In the genomic region with DNA sequence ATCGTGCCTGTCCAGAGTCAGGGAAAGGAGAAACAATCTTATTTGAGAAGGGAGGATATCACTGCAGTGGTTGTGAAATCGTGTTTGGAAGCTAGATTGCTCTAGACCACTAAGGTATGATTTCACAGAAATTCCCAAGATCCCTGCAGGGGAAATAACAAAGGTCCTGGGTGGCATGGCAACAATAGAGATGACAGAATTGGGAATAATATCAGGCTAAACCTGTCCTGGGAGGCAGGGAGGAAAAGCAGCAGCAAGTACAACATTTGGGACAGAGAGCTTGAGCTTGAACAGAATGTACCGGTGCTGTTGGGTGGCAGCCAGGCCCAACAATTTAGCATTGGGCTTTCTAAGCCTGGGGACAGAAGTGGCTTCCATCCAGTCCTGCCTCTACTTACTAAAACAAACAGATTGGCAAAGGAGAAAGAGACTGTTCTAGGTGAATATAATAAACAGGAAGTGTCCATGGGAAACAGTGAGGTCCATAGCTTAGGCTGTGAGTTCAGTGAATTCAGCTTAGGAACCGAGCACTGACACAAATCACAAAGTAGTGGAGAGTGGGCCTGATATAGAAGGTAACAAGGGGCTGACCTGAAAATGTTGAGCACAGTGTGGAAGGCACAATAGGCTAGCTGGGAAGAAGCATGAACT, we compare ENCODE assay signal across 11 cellular contexts. TPM values are rescaled to one million over a fixed set of nuclear protein-coding genes. Genes with fewer than 3 reads are reported as not detected.
DNase-seq lines count a peak whose midpoint lies in the region; ATAC-seq and TF ChIP-seq lines count a peak whose summit lies in the region.
"Had no signal": no experiment of that assay in that cellular context is flagged by ENCODE, and none has a peak within 500 bp of the region (broad histone marks: within the 10 kb centered on the region; RNA-seq: fewer than 3 reads in every experiment).

No MANE protein-coding gene starts in this region.

- intact Hi-C loops in PC-3 (cut with micrococcal nuclease) = no loop called here
- intact Hi-C loops in right lobe of liver (cut with DNase I) = no loop called here

- H3K27ac Mint-ChIP-seq in activated CD4-positive, alpha-beta memory T cell treated with anti-CD3 and anti-CD28 coated beads, Interleukin-2, amount 10 ng/mL, durations not matched to agents 7 days and 5 days = no peak overlapping the region
- H3K27ac Mint-ChIP-seq: activated CD8-positive, alpha-beta T cell treated with anti-CD3 and anti-CD28 coated beads, Interleukin-2, amount 10 ng/mL, durations not matched to agents 7 days and 5 days; GM23338 had no signal

- ATAC-seq in PC-3 (no peak), right lobe of liver (peak; percentile 39 to 76 (median 59))
- ATAC-seq: activated CD8-positive, alpha-beta T cell treated with anti-CD3 and anti-CD28 coated beads, Interleukin-2, amount 10 ng/mL, durations not matched to agents 7 days and 5 days; GM23338 had no signal

- H3K27me3 Mint-ChIP-seq in activated CD4-positive, alpha-beta memory T cell treated with anti-CD3 and anti-CD28 coated beads, Interleukin-2, amount 10 ng/mL, durations not matched to agents 7 days and 5 days = peaks cover 3% of the 10 kb centered on the region

- H3K9me3 ChIP-seq in PC-3 (ENCODE audit: low read length) (no peaks in the 10 kb centered on the region), right lobe of liver (no peaks in the 10 kb centered on the region), stomach smooth muscle (ENCODE audit: control insufficient read depth in 2 of 2, low read length in 2 of 2) (no peaks in the 10 kb centered on the region)

- no peak overlapping the region for H3K4me2 ChIP-seq in PC-3 (ENCODE audit: low read length)
- H3K4me2 ChIP-seq: GM23338 had no signal

- no peak for TF ChIP-seq POLR2A in right lobe of liver (IDR thresholded peaks at IDR 0.05)

- POLR2A ChIA-PET in PC-3 (lab: Charles Lee; ENCODE audit: unreplicated experiment) = interaction anchor here (0.5 kb wide), 1 partner anchor 13 kb away, joined by 4 read pairs; no protein-coding TSS in a partner anchor
- POLR2A ChIA-PET in activated CD4-positive, alpha-beta memory T cell treated with anti-CD3 and anti-CD28 coated beads, Interleukin-2, amount 10 ng/mL, durations not matched to agents 7 days and 5 days (lab: Charles Lee) = no interaction called here

- no peaks in the 10 kb centered on the region for H3K79me2 ChIP-seq in PC-3 (ENCODE audit: low read length)

- H4K20me1 ChIP-seq in PC-3 (ENCODE audit: low read length) = no peaks in the 10 kb centered on the region

- BruUV-seq in PC-3 (replicated peaks; lab: Mats Ljungman, UMichigan) = no TSS peak

- H3F3A ChIP-seq in PC-3 (ENCODE audit: low read length, unreplicated experiment) = no peaks in the 10 kb centered on the region

- H3K36me3 Mint-ChIP-seq in activated CD4-positive, alpha-beta memory T cell treated with anti-CD3 and anti-CD28 coated beads, Interleukin-2, amount 10 ng/mL, durations not matched to agents 7 days and 5 days (ENCODE audit: low read depth) = no peaks in the 10 kb centered on the region

- no peaks in the 10 kb centered on the region for H3K9me3 Mint-ChIP-seq in activated CD4-positive, alpha-beta memory T cell treated with anti-CD3 and anti-CD28 coated beads, Interleukin-2, amount 10 ng/mL, durations not matched to agents 7 days and 5 days
- H3K9me3 Mint-ChIP-seq: GM23338 had no signal

- H3K27me3 ChIP-seq in PC-3 (ENCODE audit: low read length) (no peaks in the 10 kb centered on the region), right lobe of liver (no peaks in the 10 kb centered on the region), stomach smooth muscle (ENCODE audit: control insufficient read depth in 1 of 2, insufficient read depth in 2 of 2, low read length in 2 of 2) (no peaks in the 10 kb centered on the region)
- H3K27me3 ChIP-seq: cardiac muscle cell had no signal

- H3K9ac ChIP-seq in PC-3 (ENCODE audit: low read length) (no peak overlapping the region), stomach smooth muscle (ENCODE audit: low read length in 2 of 2) (peak overlapping the region in 1 of 2 donors; percentile 6)

- no peak overlapping the region for H3K4me3 ChIP-seq in PC-3 (ENCODE audit: low read length)
- H3K4me3 ChIP-seq in choroid plexus epithelial cell (ENCODE audit: low read depth, low read length) = no peak overlapping the region
- H3K4me3 ChIP-seq in right lobe of liver = no peak overlapping the region
- H3K4me3 ChIP-seq in stomach smooth muscle (ENCODE audit: low read length in 2 of 2) = peak overlapping the region; percentile 5 to 30
- H3K4me3 ChIP-seq: cardiac muscle cell, GM23338 had no signal

- no peaks in the 10 kb centered on the region for H3K9me2 ChIP-seq in PC-3 (replicated peaks; ENCODE audit: low read length)

- WGBS in right lobe of liver (ENCODE audit: insufficient coverage, low coverage, low lambda C conversion rate, missing lambda C conversion rate) = 18% methylated on average over 4 of the region's 4 CpGs

- no peak overlapping the region for H3K4me3 Mint-ChIP-seq in activated CD4-positive, alpha-beta memory T cell treated with anti-CD3 and anti-CD28 coated beads, Interleukin-2, amount 10 ng/mL, durations not matched to agents 7 days and 5 days
- H3K4me3 Mint-ChIP-seq: activated CD8-positive, alpha-beta T cell treated with anti-CD3 and anti-CD28 coated beads, Interleukin-2, amount 10 ng/mL, durations not matched to agents 7 days and 5 days; GM23338 had no signal

- H3K4me1 ChIP-seq in PC-3 (ENCODE audit: insufficient read depth, low read length) (peaks cover 18% of the 10 kb centered on the region), right lobe of liver (peaks cover 0 to 28% (median 8%) of the 10 kb centered on the region in 4 donors), stomach smooth muscle (ENCODE audit: control insufficient read depth, insufficient read depth, low read length) (peaks cover 12% of the 10 kb centered on the region)

- DNase-seq in PC-3 = peak; percentile 48
- peak; percentile 38 for DNase-seq in choroid plexus epithelial cell (ENCODE audit: low read depth)
- peak in 1 of 3 donors; percentile 51 for DNase-seq in right lobe of liver
- no peak for DNase-seq in activated CD4-positive, alpha-beta memory T cell treated with anti-CD3 and anti-CD28 coated beads, Interleukin-2, amount 10 ng/mL, durations not matched to agents 7 days and 5 days
- no peak for DNase-seq in GDM1 (lab: John Stamatoyannopoulos, UW)
- no peak for DNase-seq in GOT3 (lab: John Stamatoyannopoulos, UW)
- no peak for DNase-seq in activated CD4-positive, CD25-positive, alpha-beta regulatory T cell (lab: John Stamatoyannopoulos, UW)
- DNase-seq: activated CD8-positive, alpha-beta T cell treated with anti-CD3 and anti-CD28 coated beads, Interleukin-2, amount 10 ng/mL, durations not matched to agents 7 days and 5 days had no signal

- H3K27ac ChIP-seq in PC-3 (ENCODE audit: low read length) (no peak overlapping the region), right lobe of liver (peak overlapping the region in 2 of 3 donors; percentile 4 to 19), stomach smooth muscle (ENCODE audit: low read length) (peak overlapping the region; percentile 77)
- H3K27ac ChIP-seq: cardiac muscle cell had no signal

- no peak overlapping the region for H2AFZ ChIP-seq in PC-3 (ENCODE audit: low read length)
- H2AFZ ChIP-seq: GM23338 had no signal

- CTCF ChIA-PET in PC-3 (lab: Charles Lee) = interaction anchor here (0.6 kb wide), 1 partner anchor 1006 kb away, joined by 3 read pairs; no protein-coding TSS in a partner anchor
- CTCF ChIA-PET in activated CD4-positive, alpha-beta memory T cell treated with anti-CD3 and anti-CD28 coated beads, Interleukin-2, amount 10 ng/mL, durations not matched to agents 7 days and 5 days (lab: Charles Lee) = interaction anchor here (0.8 to 3.5 kb wide), 11 partner anchors 11 to 135 kb away, joined by 3 to 15 read pairs (median 4); partner anchors contain the start of gene ARHGAP26

- no peaks in the 10 kb centered on the region; the same call in 1 of the 2 replicates for H3K36me3 ChIP-seq in PC-3 (ENCODE audit: low read depth, low read length)
- H3K36me3 ChIP-seq in right lobe of liver = no peaks in the 10 kb centered on the region
- H3K36me3 ChIP-seq in stomach smooth muscle (ENCODE audit: control insufficient read depth in 2 of 2, insufficient read depth in 2 of 2, low read length in 2 of 2) = no peaks in the 10 kb centered on the region
- H3K36me3 ChIP-seq: cardiac muscle cell had no signal

- TF ChIP-seq CTCF in PC-3 (conservative IDR thresholded peaks at IDR 0.05; ENCODE audit: low read depth, low read length) (no peak), choroid plexus epithelial cell (conservative IDR thresholded peaks at IDR 0.05; ENCODE audit: low read depth, low read length) (no peak), right lobe of liver (IDR thresholded peaks at IDR 0.05) (no peak)

- peaks cover 20% of the 10 kb centered on the region for H3K4me1 Mint-ChIP-seq in activated CD4-positive, alpha-beta memory T cell treated with anti-CD3 and anti-CD28 coated beads, Interleukin-2, amount 10 ng/mL, durations not matched to agents 7 days and 5 days

RNA-seq across cellular contexts. Expression of gene ARHGAP26, which starts 16.9 kb away (rescaled TPM):
- total RNA-seq in PC-3 (2014; rRNA removed) (6.2 and 11.7 TPM in 2 replicates), right lobe of liver (10 to 100 TPM in 2 of 6 experiments, 1 to 10 TPM in 4; 6.7 to 14.5 (median 8.3) TPM)
- 10 to 100 TPM; 14.8 to 17.1 TPM for total RNA-seq in activated CD4-positive, alpha-beta memory T cell treated with anti-CD3 and anti-CD28 coated beads, Interleukin-2, amount 10 ng/mL, durations not matched to agents 7 days and 5 days

Comparison
In these comparisons a context has a peak if more than half of its experiments do, and no peak if none do; other contexts are left out.
1. DNase-seq: peak in PC-3 (single experiment) and choroid plexus epithelial cell (single experiment); none in activated CD4-positive, alpha-beta memory T cell treated with anti-CD3 and anti-CD28 coated beads, Interleukin-2, amount 10 ng/mL, durations not matched to agents 7 days and 5 days (single experiment), GDM1 (single experiment), GOT3 (single experiment) and activated CD4-positive, CD25-positive, alpha-beta regulatory T cell (0 of 4).
2. H3K4me3 ChIP-seq: peak in stomach smooth muscle (2 of 2); none in PC-3 (single experiment), choroid plexus epithelial cell (single experiment) and right lobe of liver (0 of 3).